ENCODE assay signal across 1 cellular context in the genomic region with DNA sequence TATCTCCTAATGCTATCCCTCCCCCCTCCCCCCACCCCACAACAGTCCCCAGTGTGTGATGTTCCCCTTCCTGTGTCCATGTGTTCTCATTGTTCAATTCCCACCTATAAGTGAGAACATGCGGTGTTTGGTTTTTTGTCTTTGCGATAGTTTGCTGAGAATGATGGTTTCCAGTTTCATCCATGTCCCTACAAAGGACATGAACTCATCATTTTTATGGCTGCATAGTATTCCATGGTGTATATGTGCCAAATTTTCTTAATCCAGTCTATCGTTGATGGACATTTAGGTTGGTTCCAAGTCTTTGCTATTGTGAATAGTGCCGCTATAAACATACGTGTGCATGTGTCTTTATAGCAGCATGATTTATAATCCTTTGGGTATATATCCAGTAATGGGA.
TF ChIP-seq lines count a peak whose summit lies in the region.
"Not testable (repeated sequence)": the region's sequence is repeated elsewhere in the genome, so short reads cannot be mapped to it uniquely, and the experiment has no call there.

No MANE protein-coding gene starts in this region.

- H3K36me3 ChIP-seq in HEK293 (ENCODE audit: control insufficient read depth in 2 of 2, insufficient read depth in 1 of 2, low read length in 2 of 2) = not testable (repeated sequence)

- not testable (repeated sequence) for H3K4me3 ChIP-seq in HEK293 (ENCODE audit: low read depth, low read length)

- not testable (repeated sequence) for H3K9me3 ChIP-seq in HEK293 (ENCODE audit: control insufficient read depth, insufficient read depth, low read depth, low read length)

- H3K27ac ChIP-seq in HEK293 (ENCODE audit: extremely low read depth, low read depth, low read length) = not testable (repeated sequence)

- CTCF ChIA-PET in HEK293 (lab: Yijun Ruan, JAX) = not testable (repeated sequence)

- TF ChIP-seq CTCF in HEK293 (tag by site-specific recombination; IDR thresholded peaks at IDR 0.05) = not testable (repeated sequence)

- POLR2A ChIA-PET in HEK293 (lab: Yijun Ruan, JAX) = not testable (repeated sequence)

- not testable (repeated sequence) for H3K4me1 ChIP-seq in HEK293 (ENCODE audit: control insufficient read depth, insufficient read depth, low read length)

TF ChIP-seq in HEK293, 187 proteins besides CTCF, POLR2A, EP300 and RAD21:
- peak; percentile 99 for TF ChIP-seq ZNF146 (tag by site-specific recombination; IDR thresholded peaks at IDR 0.05)
